In the genomic region with DNA sequence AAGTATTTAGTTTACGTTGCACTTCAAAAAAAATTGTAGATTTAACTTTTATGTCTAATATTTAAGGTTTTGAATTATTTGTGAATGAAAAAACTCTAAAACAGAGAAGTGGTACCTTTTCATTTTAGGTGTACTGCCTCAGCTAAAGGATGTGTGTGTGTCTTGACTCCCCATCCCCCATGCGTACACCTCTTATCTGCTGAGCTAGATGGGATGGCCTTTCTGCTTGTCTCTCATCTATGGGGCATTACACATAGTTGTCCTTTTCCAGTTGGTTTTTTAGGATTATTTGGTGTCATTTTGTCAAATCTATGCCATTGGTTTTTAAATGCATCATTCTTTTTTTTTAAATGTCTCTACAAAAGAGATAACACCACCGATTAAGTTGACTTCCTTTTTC, we compare ENCODE assay signal across 22 cellular contexts.
"Had no signal": no experiment of that assay in that cellular context is flagged by ENCODE, and none has a peak within 500 bp of the region (broad histone marks: within the 10 kb centered on the region; RNA-seq: fewer than 3 reads in every experiment).

No MANE protein-coding gene starts in this region.

- FAIRE-seq: frontal cortex had no signal

- H3K9ac ChIP-seq: neural progenitor cell had no signal

- H3K27ac Mint-ChIP-seq: neural progenitor cell had no signal

- H3K27ac ChIP-seq: colonic mucosa, neural progenitor cell, sigmoid colon, skin epidermis, thoracic aorta had no signal

- H3K4me3 ChIP-seq: colonic mucosa, heart right ventricle, neural progenitor cell, psoas muscle, sigmoid colon, skin epidermis, stomach, thoracic aorta had no signal

- H2AFZ ChIP-seq: neural progenitor cell had no signal

- DNase-seq: colonic mucosa; dermis blood vessel endothelial cell; heart right ventricle; hypothalamus; islet precursor cell; mammary epithelial cell; naive thymus-derived CD4-positive, alpha-beta T cell; occipital lobe; psoas muscle; retina; sigmoid colon; stimulated activated CD4-positive, alpha-beta T cell treated with anti-CD3 and anti-CD28 coated beads, Interleukin-12 subunit alpha, Interleukin-12 subunit beta, amount 100 ng/mL, for 4 hours; stimulated activated naive CD4-positive, alpha-beta T cell; stomach; substantia nigra; trophoblast cell had no signal

- H3K27me3 Mint-ChIP-seq: naive thymus-derived CD4-positive, alpha-beta T cell had no signal

- H3K4me3 Mint-ChIP-seq: naive thymus-derived CD4-positive, alpha-beta T cell; neural progenitor cell had no signal

- H3K27me3 ChIP-seq: colonic mucosa, heart right ventricle, neural progenitor cell, sigmoid colon, stomach had no signal

- ATAC-seq: esophagus mucosa; heart right ventricle; left lobe of liver; naive thymus-derived CD4-positive, alpha-beta T cell; psoas muscle had no signal

- H3K4me2 ChIP-seq: neural progenitor cell had no signal

- H3K9me3 Mint-ChIP-seq: naive thymus-derived CD4-positive, alpha-beta T cell had no signal

- H3K36me3 ChIP-seq: colonic mucosa, heart right ventricle, neural progenitor cell, sigmoid colon, stomach, thoracic aorta had no signal

- H3K9me3 ChIP-seq: colonic mucosa, heart right ventricle, psoas muscle, sigmoid colon, stomach, thoracic aorta had no signal
